ENCODE assay signal across 8 cellular contexts in the genomic region with DNA sequence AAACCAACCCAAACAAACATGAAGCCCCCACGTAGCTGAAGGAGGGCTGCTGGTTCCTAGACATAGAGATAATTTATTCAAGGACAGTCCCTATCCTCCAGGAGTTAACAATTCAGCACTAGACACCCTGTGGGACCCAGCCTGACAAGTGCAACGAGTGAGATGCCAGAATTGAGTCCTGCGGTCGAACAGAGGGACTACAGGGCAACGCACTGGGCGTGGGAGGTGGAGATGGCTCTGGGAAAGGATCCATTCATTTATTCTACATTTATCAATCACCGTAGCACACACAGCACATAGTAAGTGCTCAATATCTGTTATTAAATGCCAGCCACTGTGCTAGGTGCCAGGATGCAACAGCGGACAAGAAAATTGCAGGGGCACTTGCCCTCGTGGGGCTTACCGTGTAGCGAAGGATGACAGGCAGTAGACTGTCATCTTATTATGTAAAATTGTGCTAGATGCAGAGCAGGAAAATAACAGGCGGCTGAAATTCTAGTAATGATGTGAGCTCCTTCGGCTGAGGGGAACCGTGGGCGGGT. TPM values are rescaled to one million over a fixed set of nuclear protein-coding genes. Genes with fewer than 3 reads are reported as not detected.
DNase-seq lines count a peak whose midpoint lies in the region; ATAC-seq, FAIRE-seq and TF ChIP-seq lines count a peak whose summit lies in the region.

No MANE protein-coding gene starts in this region.

- POLR2A ChIA-PET in naive thymus-derived CD4-positive, alpha-beta T cell (lab: Charles Lee): interaction anchor here (0.8 to 6.2 kb wide), 4 partner anchors 11 to 97 kb away, joined by 3 to 81 read pairs (median 4); no protein-coding TSS in a partner anchor

- H3K27ac Mint-ChIP-seq in naive thymus-derived CD4-positive, alpha-beta T cell: peak overlapping the region; percentile 81 to 98 (median 92)

- H3K4me1 Mint-ChIP-seq in naive thymus-derived CD4-positive, alpha-beta T cell: peaks cover 26 to 34% (median 31%) of the 10 kb centered on the region in 7 donors

- peaks cover 11% of the 10 kb centered on the region for H3K4me1 ChIP-seq in colonic mucosa
- H3K4me1 ChIP-seq in naive thymus-derived CD4-positive, alpha-beta T cell (ENCODE audit: control insufficient read depth in 2 of 2, insufficient read depth in 2 of 2, low read length in 2 of 2): peaks cover 9 to 15% of the 10 kb centered on the region in 2 donors

- H3K27ac ChIP-seq in colonic mucosa: peak overlapping the region; percentile 74
- peak overlapping the region; percentile 77 for H3K27ac ChIP-seq in naive thymus-derived CD4-positive, alpha-beta T cell (ENCODE audit: low read depth, low read length)

- CTCF ChIA-PET in naive thymus-derived CD4-positive, alpha-beta T cell (lab: Charles Lee): interaction anchor here (0.6 to 4.1 kb wide), 8 partner anchors 14 to 446 kb away, joined by 3 to 32 read pairs (median 6); no protein-coding TSS in a partner anchor

- H3K36me3 ChIP-seq in colonic mucosa: no peaks in the 10 kb centered on the region
- H3K36me3 ChIP-seq in naive thymus-derived CD4-positive, alpha-beta T cell (ENCODE audit: control insufficient read depth in 2 of 3, insufficient read depth in 3 of 3, low read length in 3 of 3): peaks cover 0 to 11% (median 0%) of the 10 kb centered on the region in 3 experiments

- TF ChIP-seq CTCF in NB4 (IDR thresholded peaks at IDR 0.05; ENCODE audit: low read depth, low read length) (no peak), colonic mucosa (IDR thresholded peaks at IDR 0.05) (no peak), D721Med (IDR thresholded peaks at IDR 0.05; ENCODE audit: insufficient read depth, missing control alignments) (no peak)

- no peak for FAIRE-seq in D721Med (lab: Jason Lieb, UNC)

- peaks cover 0 to 3% (median 0%) of the 10 kb centered on the region in 5 donors for H3K27me3 Mint-ChIP-seq in naive thymus-derived CD4-positive, alpha-beta T cell

- H3K9ac ChIP-seq in colonic mucosa (ENCODE audit: low read depth in 2 of 2, low read length in 2 of 2): peak overlapping the region; percentile 69 to 94

- ATAC-seq in naive thymus-derived CD4-positive, alpha-beta T cell: no peak

- no peaks in the 10 kb centered on the region for H3K9me3 Mint-ChIP-seq in naive thymus-derived CD4-positive, alpha-beta T cell

- peak; percentile 18 for DNase-seq in DMS53 treated with DMSO at 0.1 percent for 48 hours (lab: John Stamatoyannopoulos, UW; ENCODE audit: unreplicated experiment)
- DNase-seq in NB4 (ENCODE audit: low read depth): peak; percentile 35
- DNase-seq in colonic mucosa: peak; percentile 31
- peak in 2 of 9 donors; percentile 7 to 13 for DNase-seq in naive thymus-derived CD4-positive, alpha-beta T cell
- DNase-seq in kidney glomerular epithelial cell (lab: John Stamatoyannopoulos, UW): no peak
- no peak for DNase-seq in NCI-H2171 treated with DMSO at 0.1 percent for 48 hours (lab: John Stamatoyannopoulos, UW)
- no peak for DNase-seq in D721Med (ENCODE audit: insufficient read length, low spot score)
- DNase-seq in NCI-H1048 (lab: John Stamatoyannopoulos, UW): no peak

- H3K4me3 ChIP-seq in NB4 (ENCODE audit: low read depth, low read length): peak overlapping the region; percentile 79
- H3K4me3 ChIP-seq in colonic mucosa: peak overlapping the region; percentile 86
- H3K4me3 ChIP-seq in naive thymus-derived CD4-positive, alpha-beta T cell (ENCODE audit: low read length): peak overlapping the region; percentile 86

- intact Hi-C loops in colonic mucosa (cut with DNase I): no loop called here
- intact Hi-C loops in naive thymus-derived CD4-positive, alpha-beta T cell (cut with micrococcal nuclease): no loop called here

- no peaks in the 10 kb centered on the region for H3K9me3 ChIP-seq in colonic mucosa
- H3K9me3 ChIP-seq in naive thymus-derived CD4-positive, alpha-beta T cell (ENCODE audit: control insufficient read depth in 2 of 3, low read length in 3 of 3): no peaks in the 10 kb centered on the region

- H3K4me3 Mint-ChIP-seq in naive thymus-derived CD4-positive, alpha-beta T cell: peak overlapping the region; percentile 87 to 100 (median 96)

- no peak for TF ChIP-seq POLR2A in NB4 (IDR thresholded peaks at IDR 0.05; ENCODE audit: extremely low read depth, insufficient read length)

- no peaks in the 10 kb centered on the region for H3K36me3 Mint-ChIP-seq in naive thymus-derived CD4-positive, alpha-beta T cell

- no peaks in the 10 kb centered on the region for H3K27me3 ChIP-seq in colonic mucosa
- no peaks in the 10 kb centered on the region for H3K27me3 ChIP-seq in naive thymus-derived CD4-positive, alpha-beta T cell (ENCODE audit: control insufficient read depth in 2 of 2, insufficient read depth in 2 of 2, low read length in 2 of 2)

RNA-seq across cellular contexts. Expression of gene ARHGAP26, which starts 0.9 kb away (rescaled TPM):
- total RNA-seq in colonic mucosa: 10 to 100 TPM; 59.1 to 74.0 TPM
- 100 to 1,000 TPM in 1 of 5 experiments, 10 to 100 TPM in 4; 20.1 to 123 (median 29.1) TPM for total RNA-seq in naive thymus-derived CD4-positive, alpha-beta T cell
- 10 to 100 TPM; 10.5 to 12.9 TPM for polyA plus RNA-seq in naive thymus-derived CD4-positive, alpha-beta T cell

Comparison
In these comparisons a context has a peak if more than half of its experiments do, and no peak if none do; other contexts are left out.
1. DNase-seq: peak in DMS53 treated with DMSO at 0.1 percent for 48 hours (single experiment), NB4 (single experiment) and colonic mucosa (single experiment); none in kidney glomerular epithelial cell (single experiment), NCI-H2171 treated with DMSO at 0.1 percent for 48 hours (single experiment), D721Med (single experiment) and NCI-H1048 (single experiment).
2. Peak in every context shown above with its lines, with median percentiles within 50 percentile points of each other: H3K4me3 ChIP-seq.